Comparison of ENCODE assay signal across 8 cellular contexts in the genomic region with DNA sequence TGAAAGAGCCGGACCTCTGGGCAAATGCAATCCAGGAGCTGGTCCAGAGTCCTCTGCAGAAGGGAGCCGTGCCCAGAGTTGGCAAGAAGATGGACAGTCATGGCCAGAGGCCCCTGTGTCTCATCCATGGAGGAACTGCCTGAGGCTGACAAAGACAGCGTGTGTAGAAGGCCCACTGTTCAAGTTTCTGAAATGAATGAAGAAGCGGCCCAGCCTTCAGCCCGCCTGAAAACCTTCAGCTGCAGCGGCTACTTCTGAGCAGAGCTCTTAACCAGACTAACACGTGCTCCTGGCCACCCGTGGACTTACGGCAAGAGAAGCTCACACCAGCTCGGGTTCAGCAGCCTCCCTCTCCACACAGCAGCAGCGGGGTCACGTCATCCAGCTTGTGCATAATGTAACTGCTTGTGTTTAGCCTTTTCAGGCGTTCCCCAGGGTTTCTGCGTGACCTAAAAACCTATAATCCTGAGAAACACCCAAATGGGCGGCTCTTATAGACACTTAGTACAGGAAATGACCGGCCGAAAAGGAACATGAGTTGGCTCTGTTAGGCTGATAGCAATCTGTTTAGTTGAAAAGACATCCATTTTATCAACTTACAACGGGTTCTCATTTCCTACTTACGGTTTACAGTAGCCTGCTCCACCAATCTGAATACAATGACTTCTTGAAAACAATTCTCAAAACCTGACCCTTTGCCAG. TPM values are rescaled to one million over a fixed set of nuclear protein-coding genes. Genes with fewer than 3 reads are reported as not detected.
DNase-seq lines count a peak whose midpoint lies in the region; ATAC-seq and TF ChIP-seq lines count a peak whose summit lies in the region.

A gene with protein sequence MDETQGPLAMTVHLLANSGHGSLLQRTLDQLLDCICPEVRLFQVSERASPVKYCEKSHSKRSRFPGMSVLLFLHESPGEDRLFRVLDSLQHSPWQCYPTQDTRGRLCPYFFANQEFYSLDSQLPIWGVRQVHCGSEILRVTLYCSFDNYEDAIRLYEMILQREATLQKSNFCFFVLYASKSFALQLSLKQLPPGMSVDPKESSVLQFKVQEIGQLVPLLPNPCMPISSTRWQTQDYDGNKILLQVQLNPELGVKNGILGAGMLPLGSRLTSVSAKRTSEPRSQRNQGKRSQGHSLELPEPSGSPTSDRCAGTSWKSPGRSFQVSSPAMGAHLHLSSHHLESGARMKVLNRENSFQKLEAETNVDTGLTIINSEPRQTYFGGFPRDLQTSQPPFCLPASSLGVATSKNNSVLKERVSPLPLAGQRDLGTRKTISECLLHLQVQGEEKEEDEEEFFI (minus strand): TSS at position 467 of the 702 bp plus-strand sequence. CDS start 339 bp downstream, at position 128.

- H3K9me3 Mint-ChIP-seq in CD8-positive, alpha-beta T cell = no peaks in the 10 kb centered on the region
- no peaks in the 10 kb centered on the region for H3K9me3 Mint-ChIP-seq in activated CD8-positive, alpha-beta memory T cell treated with anti-CD3 and anti-CD28 coated beads, Interleukin-2, amount 10 ng/mL, durations not matched to agents 7 days and 5 days (ENCODE audit: low read depth)

- H3K4me3 ChIP-seq in CD8-positive, alpha-beta T cell (ENCODE audit: low read depth, low read length) = peak within 1 kb of the TSS; percentile 26
- H3K4me3 ChIP-seq in parathyroid adenoma (ENCODE audit: low read depth, low read length) = no peak within 1 kb of the TSS

- H3K9me3 ChIP-seq in CD8-positive, alpha-beta T cell (ENCODE audit: low read length) = no peaks in the 10 kb centered on the region
- H3K9me3 ChIP-seq in parathyroid adenoma (ENCODE audit: control insufficient read depth, low read length) = no peaks in the 10 kb centered on the region

- peak; percentile 61 for ATAC-seq in CD8-positive, alpha-beta T cell
- peak; percentile 64 for ATAC-seq in HG03432 (IDR thresholded peaks at IDR 0.05; ENCODE audit: unreplicated experiment)
- peak; percentile 45 for ATAC-seq in activated CD8-positive, alpha-beta memory T cell treated with anti-CD3 and anti-CD28 coated beads, Interleukin-2, amount 10 ng/mL, durations not matched to agents 7 days and 5 days
- no peak for ATAC-seq in GM21786 (IDR thresholded peaks at IDR 0.05; ENCODE audit: unreplicated experiment)

- H3K4me2 ChIP-seq in parathyroid adenoma (ENCODE audit: low read length) = peak within 1 kb of the TSS; percentile 4

- H3K4me3 Mint-ChIP-seq in CD8-positive, alpha-beta T cell = peak within 1 kb of the TSS; percentile 62
- no peak within 1 kb of the TSS for H3K4me3 Mint-ChIP-seq in activated CD8-positive, alpha-beta memory T cell treated with anti-CD3 and anti-CD28 coated beads, Interleukin-2, amount 10 ng/mL, durations not matched to agents 7 days and 5 days

- peak in 4 of 7 experiments; percentile 10 to 34 (median 14) for DNase-seq in CD8-positive, alpha-beta T cell
- DNase-seq in activated CD8-positive, alpha-beta memory T cell treated with anti-CD3 and anti-CD28 coated beads, Interleukin-2, amount 10 ng/mL, durations not matched to agents 7 days and 5 days = peak; percentile 43
- DNase-seq in foreskin melanocyte (peak; percentile 59), RWPE1 (ENCODE audit: low spot score) (no peak), NCI-H2171 (lab: John Stamatoyannopoulos, UW) (no peak)

- H3K36me3 ChIP-seq in CD8-positive, alpha-beta T cell (ENCODE audit: insufficient read depth, low read length) = no peaks in the 10 kb centered on the region
- H3K36me3 ChIP-seq in parathyroid adenoma (ENCODE audit: control insufficient read depth, insufficient read depth, low read length) = no peaks in the 10 kb centered on the region

- peaks cover 5% of the 10 kb centered on the region for H3K27me3 Mint-ChIP-seq in CD8-positive, alpha-beta T cell (ENCODE audit: low read depth)
- peaks cover 13% of the 10 kb centered on the region for H3K27me3 Mint-ChIP-seq in activated CD8-positive, alpha-beta memory T cell treated with anti-CD3 and anti-CD28 coated beads, Interleukin-2, amount 10 ng/mL, durations not matched to agents 7 days and 5 days

- intact Hi-C loops in CD8-positive, alpha-beta T cell (cut with DNase I, micrococcal nuclease) = no loop called here

- H2AFZ ChIP-seq in parathyroid adenoma = peak within 1 kb of the TSS; percentile 80

- peaks cover 10% of the 10 kb centered on the region for H3K79me2 ChIP-seq in parathyroid adenoma

- H3K27ac Mint-ChIP-seq in CD8-positive, alpha-beta T cell = no peak within 1 kb of the TSS
- peak within 1 kb of the TSS; percentile 27 for H3K27ac Mint-ChIP-seq in activated CD8-positive, alpha-beta memory T cell treated with anti-CD3 and anti-CD28 coated beads, Interleukin-2, amount 10 ng/mL, durations not matched to agents 7 days and 5 days

- H3K27me3 ChIP-seq in CD8-positive, alpha-beta T cell (ENCODE audit: insufficient read depth, low read length) = no peaks in the 10 kb centered on the region
- no peaks in the 10 kb centered on the region for H3K27me3 ChIP-seq in parathyroid adenoma (ENCODE audit: control insufficient read depth, insufficient read depth, low read length)

- POLR2A ChIA-PET in CD8-positive, alpha-beta T cell (lab: Charles Lee) = no interaction called here
- POLR2A ChIA-PET in RWPE1 (lab: Yijun Ruan, JAX; ENCODE audit: low non-redundant PET) = no interaction called here

- no peaks in the 10 kb centered on the region for H3K36me3 Mint-ChIP-seq in CD8-positive, alpha-beta T cell
- H3K36me3 Mint-ChIP-seq in activated CD8-positive, alpha-beta memory T cell treated with anti-CD3 and anti-CD28 coated beads, Interleukin-2, amount 10 ng/mL, durations not matched to agents 7 days and 5 days = no peaks in the 10 kb centered on the region

- H3K27ac ChIP-seq in CD8-positive, alpha-beta T cell (ENCODE audit: low read depth, low read length) = no peak within 1 kb of the TSS
- H3K27ac ChIP-seq in parathyroid adenoma (peak within 1 kb of the TSS; percentile 89), RWPE1 (no peak within 1 kb of the TSS)

- CTCF ChIA-PET in CD8-positive, alpha-beta T cell (lab: Charles Lee) = interaction anchor here (1.0 kb wide), 1 partner anchor 17 kb away, joined by 3 read pairs; no protein-coding TSS in a partner anchor
- CTCF ChIA-PET in activated CD8-positive, alpha-beta memory T cell treated with anti-CD3 and anti-CD28 coated beads, Interleukin-2, amount 10 ng/mL, durations not matched to agents 7 days and 5 days (lab: Charles Lee) = interaction anchor here (0.7 kb wide), 1 partner anchor 29 kb away, joined by 3 read pairs; no protein-coding TSS in a partner anchor
- CTCF ChIA-PET in RWPE1 (lab: Yijun Ruan, JAX) = no interaction called here

- H3K9ac ChIP-seq in parathyroid adenoma = no peak within 1 kb of the TSS

- H3K4me1 Mint-ChIP-seq in CD8-positive, alpha-beta T cell (ENCODE audit: low read depth) = peaks cover 13% of the 10 kb centered on the region
- peaks cover 2% of the 10 kb centered on the region for H3K4me1 Mint-ChIP-seq in activated CD8-positive, alpha-beta memory T cell treated with anti-CD3 and anti-CD28 coated beads, Interleukin-2, amount 10 ng/mL, durations not matched to agents 7 days and 5 days

- TF ChIP-seq CTCF in CD8-positive, alpha-beta T cell (IDR thresholded peaks at IDR 0.05) = no peak
- TF ChIP-seq CTCF in parathyroid adenoma (IDR thresholded peaks at IDR 0.05) (no peak), RWPE1 (conservative IDR thresholded peaks at IDR 0.05; ENCODE audit: low read depth) (no peak)

- peaks cover 7% of the 10 kb centered on the region for H3K4me1 ChIP-seq in CD8-positive, alpha-beta T cell (ENCODE audit: insufficient read depth, low read length)
- H3K4me1 ChIP-seq in parathyroid adenoma = peaks cover 45% of the 10 kb centered on the region

RNA-seq across cellular contexts. Expression of the gene that starts here (rescaled TPM):
- not detected for total RNA-seq in CD8-positive, alpha-beta T cell
- under 1 TPM; 0.15 to 0.23 TPM for total RNA-seq in activated CD8-positive, alpha-beta memory T cell treated with anti-CD3 and anti-CD28 coated beads, Interleukin-2, amount 10 ng/mL, durations not matched to agents 7 days and 5 days

Comparison
In these comparisons a context has a peak if more than half of its experiments do, and no peak if none do; other contexts are left out.
1. Peak in DNase-seq, ATAC-seq and H3K4me3 ChIP-seq in CD8-positive, alpha-beta T cell; RNA of the gene not detected or under 1 TPM.
2. Peak in DNase-seq and ATAC-seq in activated CD8-positive, alpha-beta memory T cell treated with anti-CD3 and anti-CD28 coated beads, Interleukin-2, amount 10 ng/mL, durations not matched to agents 7 days and 5 days; RNA of the gene not detected or under 1 TPM.